Comparison of ENCODE assay signal across 9 cellular contexts in the genomic region with DNA sequence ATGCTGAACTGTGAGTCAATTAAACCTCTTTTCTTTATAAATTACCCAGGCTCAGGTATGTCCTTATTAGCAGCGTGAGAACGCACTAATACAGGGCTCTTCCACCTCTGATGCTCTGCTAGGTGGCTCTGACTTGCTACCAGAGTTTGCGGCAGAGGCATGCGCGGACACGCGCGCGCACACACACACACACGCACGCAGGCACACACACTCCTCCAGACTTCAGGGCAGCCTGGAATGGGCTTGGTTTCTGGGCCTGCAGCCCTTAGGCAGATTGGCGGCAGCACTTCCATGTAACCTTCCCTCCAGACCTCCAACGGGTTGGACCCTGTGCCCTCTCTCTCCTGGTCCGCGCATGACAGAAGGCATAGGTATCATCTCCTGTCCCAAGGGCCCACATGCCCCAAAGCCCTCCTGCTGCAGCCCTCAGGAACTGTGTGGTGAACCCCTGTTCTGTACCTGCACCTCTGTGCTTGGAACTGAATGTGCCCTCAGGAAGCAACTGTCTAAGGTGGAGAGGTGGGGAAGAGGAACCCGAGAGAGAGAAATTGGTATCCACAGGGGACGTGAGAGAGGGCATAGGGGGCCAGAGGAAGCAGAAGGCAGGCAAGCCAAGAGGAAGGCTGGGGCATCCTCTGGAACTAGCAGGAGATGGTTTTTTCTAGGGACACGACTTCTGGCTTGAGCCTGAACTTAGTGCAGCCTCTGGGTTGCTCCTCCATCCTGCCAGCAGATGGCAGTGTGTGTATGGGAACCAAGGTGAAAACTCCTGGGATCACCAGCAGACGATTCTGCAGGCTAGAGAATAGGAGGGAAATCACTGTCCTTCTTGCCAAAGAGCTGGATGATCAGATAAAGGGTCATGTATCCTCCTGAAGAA. TPM values are rescaled to one million over a fixed set of nuclear protein-coding genes. Genes with fewer than 3 reads are reported as not detected.
DNase-seq lines count a peak whose midpoint lies in the region; ATAC-seq, FAIRE-seq and TF ChIP-seq lines count a peak whose summit lies in the region.
"Had no signal": no experiment of that assay in that cellular context is flagged by ENCODE, and none has a peak within 500 bp of the region (broad histone marks: within the 10 kb centered on the region; RNA-seq: fewer than 3 reads in every experiment).

No MANE protein-coding gene starts in this region.

- no peaks in the 10 kb centered on the region for H3F3A ChIP-seq in MM.1S (ENCODE audit: insufficient read depth, low read length)

- no peaks in the 10 kb centered on the region for H4K20me1 ChIP-seq in MM.1S (ENCODE audit: insufficient read depth, low read length)

- H3K4me2 ChIP-seq in MM.1S (ENCODE audit: low read depth, low read length), result no peak overlapping the region

- no peak for TF ChIP-seq POLR2A in body of pancreas (IDR thresholded peaks at IDR 0.05)

- no peak overlapping the region for H2AFZ ChIP-seq in MM.1S (ENCODE audit: low read length)

- ATAC-seq in body of pancreas, result peak; percentile 75

- FAIRE-seq in GM19239 (lab: Jason Lieb, UNC), result peak; percentile 66

- intact Hi-C loops in body of pancreas (cut with DNase I), result no loop called here

- H3K9me2 ChIP-seq in MM.1S (replicated peaks; ENCODE audit: insufficient read depth, low read length), result no peaks in the 10 kb centered on the region

- H3K27me3 ChIP-seq in MM.1S (replicated peaks; ENCODE audit: insufficient read depth, low read length) (no peaks in the 10 kb centered on the region), body of pancreas (no peaks in the 10 kb centered on the region)

- TF ChIP-seq CTCF in MM.1S (IDR thresholded peaks at IDR 0.05; ENCODE audit: low read length) (peak; percentile 83), body of pancreas (IDR thresholded peaks at IDR 0.05) (peak; percentile 73 to 82 (median 78))

- H3K4me3 ChIP-seq in MM.1S (ENCODE audit: low read length) (no peak overlapping the region), SK-N-MC (no peak overlapping the region), body of pancreas (no peak overlapping the region)
- H3K4me3 ChIP-seq: skin epidermis had no signal

- WGBS in body of pancreas, 2 donors, result 62% methylated on average over 18 to 19 of the region's 19 CpGs

- H3K4me1 ChIP-seq in MM.1S (ENCODE audit: low read length) (no peaks in the 10 kb centered on the region), body of pancreas (no peaks in the 10 kb centered on the region)

- H3K27ac ChIP-seq in MM.1S (ENCODE audit: low read length) (no peak overlapping the region), SK-N-MC (no peak overlapping the region), body of pancreas (no peak overlapping the region)
- H3K27ac ChIP-seq: skin epidermis had no signal

- H3K9ac ChIP-seq in MM.1S (ENCODE audit: low read length) (no peak overlapping the region), SK-N-MC (ENCODE audit: insufficient read length) (no peak overlapping the region)

- H3K36me3 ChIP-seq in MM.1S (replicated peaks; ENCODE audit: insufficient read depth, low read length) (no peaks in the 10 kb centered on the region), SK-N-MC (ENCODE audit: insufficient read depth, low read length) (no peaks in the 10 kb centered on the region), body of pancreas (replicated peaks in 1 of 2; ENCODE audit: insufficient read depth in 1 of 2, low read depth in 2 of 2) (no peaks in the 10 kb centered on the region)

- DNase-seq in CD1c-positive myeloid dendritic cell (ENCODE audit: extremely low spot score), result peak; percentile 69
- DNase-seq in GM19239 (ENCODE audit: insufficient read length, low spot score), result peak; percentile 69
- DNase-seq in MM.1S, result peak; percentile 47
- peak; percentile 12 for DNase-seq in SK-N-MC (ENCODE audit: low read depth, low spot score)
- peak; percentile 72 to 79 (median 75) for DNase-seq in body of pancreas
- DNase-seq in iPS-NIHi7 (ENCODE audit: extremely low spot score), result peak; percentile 93
- DNase-seq in stimulated activated CD4-positive, alpha-beta T cell treated with anti-CD3 and anti-CD28 coated beads, Interleukin-15, amount 100 ng/mL, for 24 hours, result peak; percentile 67
- DNase-seq in NCI-H1048 (lab: John Stamatoyannopoulos, UW), result no peak

- no peaks in the 10 kb centered on the region for H3K79me2 ChIP-seq in MM.1S (ENCODE audit: low read length)

- H3K9me3 ChIP-seq in MM.1S (replicated peaks; ENCODE audit: insufficient read depth, low read length) (no peaks in the 10 kb centered on the region), SK-N-MC (ENCODE audit: low read depth, low read length) (no peaks in the 10 kb centered on the region), body of pancreas (no peaks in the 10 kb centered on the region)

RNA-seq across cellular contexts. Expression of gene RIC3, which starts 23.4 kb away (rescaled TPM):
- 10 to 100 TPM; 40.0 to 44.5 TPM for total RNA-seq in body of pancreas
